In the genomic region with DNA sequence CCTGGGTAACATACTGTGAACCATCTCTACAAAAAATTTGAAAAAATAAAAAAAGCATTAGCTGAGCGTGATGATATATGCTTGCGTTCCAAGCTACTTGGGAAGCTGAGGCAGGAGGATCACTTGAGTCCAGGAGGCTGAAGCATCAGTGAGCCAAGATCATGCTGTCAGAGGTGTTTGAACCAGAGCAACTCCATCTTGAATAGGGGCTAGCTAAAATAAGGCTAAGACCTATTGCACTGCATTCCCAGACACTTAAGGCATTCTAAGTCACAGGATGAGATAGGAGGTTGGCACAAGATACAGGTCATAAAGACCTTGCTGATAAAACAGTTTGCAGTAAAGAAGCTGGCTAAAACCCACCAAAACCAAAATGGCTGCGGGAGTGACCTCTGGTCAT, we compare ENCODE assay signal across 3 cellular contexts. TPM values are rescaled to one million over a fixed set of nuclear protein-coding genes. Genes with fewer than 3 reads are reported as not detected.
"Had no signal": no experiment of that assay in that cellular context is flagged by ENCODE, and none has a peak within 500 bp of the region (broad histone marks: within the 10 kb centered on the region; RNA-seq: fewer than 3 reads in every experiment).

No MANE protein-coding gene starts in this region.

RNA-seq across cellular contexts. Expression of a gene that starts 58.5 kb away (rescaled TPM):
- total RNA-seq: LHCN-M2, MCF 10A, NCI-H460 had no signal
